ENCODE assay signal across 9 cellular contexts in the genomic region with DNA sequence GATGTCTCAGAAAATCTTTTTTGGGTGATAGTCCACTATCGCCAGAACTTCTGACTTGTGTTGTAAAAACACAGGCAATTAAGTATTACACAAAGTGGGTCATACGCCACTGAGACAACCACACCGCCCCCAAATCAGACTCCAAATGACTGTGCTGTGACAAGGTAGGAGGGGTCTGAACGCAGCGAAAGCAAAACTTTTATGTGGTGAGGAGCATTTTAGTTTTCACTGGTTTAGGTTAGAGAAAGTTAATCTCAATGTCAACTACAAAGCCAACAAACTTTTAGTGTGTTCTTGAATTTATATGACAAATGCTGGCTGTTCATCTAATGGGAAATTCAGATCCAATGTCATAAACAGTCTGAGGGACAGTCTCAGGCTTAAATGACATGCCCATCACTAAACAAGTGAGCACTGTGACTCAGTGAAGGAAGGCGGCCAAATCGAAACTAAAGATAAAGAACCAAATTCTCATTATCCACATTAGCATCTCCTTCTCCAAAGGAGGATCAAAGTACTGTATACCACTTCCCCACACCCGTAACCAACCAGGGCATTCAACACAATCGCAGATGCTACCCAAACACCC.
DNase-seq lines count a peak whose midpoint lies in the region; ATAC-seq and TF ChIP-seq lines count a peak whose summit lies in the region.
"Had no signal": no experiment of that assay in that cellular context is flagged by ENCODE, and none has a peak within 500 bp of the region (broad histone marks: within the 10 kb centered on the region; RNA-seq: fewer than 3 reads in every experiment).

No MANE protein-coding gene starts in this region.

- H3K36me3 Mint-ChIP-seq in memory B cell, result peaks cover 9% of the 10 kb centered on the region

- no peak overlapping the region for H3K4ac ChIP-seq in mesendoderm (ENCODE audit: low read depth, low read length)

- peaks cover 1% of the 10 kb centered on the region for H3K9me3 Mint-ChIP-seq in memory B cell

- in situ Hi-C loops in brain microvascular endothelial cell (cut with HindIII; ENCODE audit: low pct_ligation_motif_present, low sequenced_read_pairs), result no loop called here

- no peak overlapping the region for H4K8ac ChIP-seq in mesendoderm (ENCODE audit: low read depth, low read length)

- H3K36me3 ChIP-seq in brain microvascular endothelial cell (replicated peaks), result no peaks in the 10 kb centered on the region
- no peaks in the 10 kb centered on the region for H3K36me3 ChIP-seq in right atrium auricular region
- H3K36me3 ChIP-seq in mesendoderm (ENCODE audit: control insufficient read depth, insufficient read depth, low read length), result no peaks in the 10 kb centered on the region

- H4K5ac ChIP-seq in mesendoderm (ENCODE audit: low read length), result no peak overlapping the region

- no peak overlapping the region for H2BK5ac ChIP-seq in mesendoderm (ENCODE audit: low read length)

- H3K27me3 ChIP-seq in brain microvascular endothelial cell (replicated peaks) (no peaks in the 10 kb centered on the region), right atrium auricular region (no peaks in the 10 kb centered on the region), mesendoderm (ENCODE audit: insufficient read depth, low read length, poor library complexity) (no peaks in the 10 kb centered on the region)

- no peak overlapping the region for H3K23ac ChIP-seq in mesendoderm (ENCODE audit: low read length)

- no peaks in the 10 kb centered on the region for H3K79me2 ChIP-seq in mesendoderm (ENCODE audit: control insufficient read depth, insufficient read depth, low read length)
- H3K79me2 ChIP-seq: parathyroid adenoma had no signal

- no peak overlapping the region for H2BK15ac ChIP-seq in mesendoderm (replicated peaks; ENCODE audit: low read depth)

- peak; percentile 57 for DNase-seq in activated CD4-positive, CD25-positive, alpha-beta regulatory T cell treated with anti-CD3 and anti-CD28 coated beads, Interleukin-2, amount 50 U/mL, for 72 hours
- DNase-seq in memory B cell (ENCODE audit: low spot score in 2 of 2), result peak in 1 of 2 donors; percentile 22
- DNase-seq in brain microvascular endothelial cell, result no peak
- no peak for DNase-seq in H4 (ENCODE audit: low spot score)
- no peak for DNase-seq in right atrium auricular region (ENCODE audit: low spot score)
- DNase-seq in mesendoderm, result no peak

- H2BK120ac ChIP-seq in mesendoderm (ENCODE audit: low read depth, low read length), result no peak overlapping the region

- WGBS in mesendoderm (ENCODE audit: extremely low coverage, insufficient coverage, low lambda C conversion rate), result no CpG with 5 or more reads among the region's 9 CpGs

- no peak overlapping the region for H3K56ac ChIP-seq in mesendoderm (ENCODE audit: low read length)

- H3K27me3 Mint-ChIP-seq in memory B cell, result no peaks in the 10 kb centered on the region

- H3K9ac ChIP-seq in mesendoderm (ENCODE audit: low read length), result no peak overlapping the region
- H3K9ac ChIP-seq: parathyroid adenoma had no signal

- TF ChIP-seq CTCF in brain microvascular endothelial cell (IDR thresholded peaks at IDR 0.05; ENCODE audit: low read depth, low read length, missing control alignments) (no peak), right atrium auricular region (IDR thresholded peaks at IDR 0.05) (no peak)

- no peaks in the 10 kb centered on the region for H3K79me1 ChIP-seq in mesendoderm (ENCODE audit: low read length)

- no peak overlapping the region for H2AK5ac ChIP-seq in mesendoderm (ENCODE audit: low read length)

- H3K4me3 Mint-ChIP-seq in memory B cell, result peak overlapping the region; percentile 91

- no peaks in the 10 kb centered on the region for H3K9me3 ChIP-seq in right atrium auricular region

- no peaks in the 10 kb centered on the region for H3K4me1 ChIP-seq in right atrium auricular region
- peaks cover 3% of the 10 kb centered on the region for H3K4me1 ChIP-seq in mesendoderm (ENCODE audit: control insufficient read depth, low read depth, low read length)
- H3K4me1 ChIP-seq: parathyroid adenoma had no signal

- H3K18ac ChIP-seq in mesendoderm (ENCODE audit: low read length), result no peak overlapping the region

- peak overlapping the region; percentile 92 for H3K27ac Mint-ChIP-seq in memory B cell

- peaks cover 73% of the 10 kb centered on the region for H3K4me1 Mint-ChIP-seq in memory B cell

- peak; percentile 78 for ATAC-seq in GM18517 (IDR thresholded peaks at IDR 0.05; ENCODE audit: unreplicated experiment)
- ATAC-seq in HG02973 (IDR thresholded peaks at IDR 0.05; ENCODE audit: unreplicated experiment), result peak; percentile 93
- peak; percentile 54 for ATAC-seq in memory B cell (ENCODE audit: low read depth)

- H3K4me2 ChIP-seq in mesendoderm (ENCODE audit: low read length), result no peak overlapping the region

- H3K4me3 ChIP-seq in brain microvascular endothelial cell (ENCODE audit: low read depth, low read length), result no peak overlapping the region
- no peak overlapping the region for H3K4me3 ChIP-seq in right atrium auricular region
- no peak overlapping the region for H3K4me3 ChIP-seq in mesendoderm (ENCODE audit: low read length)

- no peak overlapping the region for H3K27ac ChIP-seq in brain microvascular endothelial cell
- H3K27ac ChIP-seq in right atrium auricular region, result no peak overlapping the region
- no peak overlapping the region for H3K27ac ChIP-seq in mesendoderm (ENCODE audit: low read depth, low read length)
- H3K27ac ChIP-seq: parathyroid adenoma had no signal
